In the genomic region with DNA sequence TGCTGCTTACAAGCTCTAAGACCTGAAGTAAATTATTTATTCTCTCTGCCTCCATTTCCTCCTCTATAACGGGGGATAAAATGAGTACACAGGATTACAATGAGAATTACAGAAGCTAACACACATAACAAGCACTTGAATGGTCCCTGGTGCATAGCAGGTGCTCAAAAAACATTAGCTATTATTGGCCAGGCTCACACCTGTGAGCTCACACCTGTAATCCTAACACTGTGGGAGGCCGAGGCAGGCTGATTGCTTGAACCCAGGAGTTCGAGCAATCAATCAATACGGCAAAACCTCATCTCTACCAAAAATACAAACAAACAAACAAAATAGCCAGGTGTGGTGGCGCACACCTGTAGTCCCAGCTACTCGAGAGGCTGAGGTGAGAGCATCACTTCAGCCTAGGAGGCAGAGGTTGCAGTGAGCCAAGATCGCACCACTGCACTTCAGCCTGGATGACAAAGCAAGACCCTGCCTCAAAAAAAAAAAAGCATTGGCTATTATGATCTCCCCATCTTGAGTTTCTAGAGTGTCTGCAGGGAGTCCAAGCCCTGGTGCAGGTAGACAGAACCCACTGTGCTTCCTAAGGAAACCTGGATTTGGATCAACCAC, we compare ENCODE assay signal across 10 cellular contexts.
DNase-seq lines count a peak whose midpoint lies in the region; ATAC-seq, FAIRE-seq and TF ChIP-seq lines count a peak whose summit lies in the region.
"Had no signal": no experiment of that assay in that cellular context is flagged by ENCODE, and none has a peak within 500 bp of the region (broad histone marks: within the 10 kb centered on the region; RNA-seq: fewer than 3 reads in every experiment).

No MANE protein-coding gene starts in this region.

- no peaks in the 10 kb centered on the region for H3K9me2 ChIP-seq in OCI-LY7 (ENCODE audit: insufficient read depth, low read length)

- H3K79me2 ChIP-seq in OCI-LY7 (ENCODE audit: insufficient read depth, low read depth, low read length) = no peaks in the 10 kb centered on the region

- POLR2A ChIA-PET in OCI-LY7 (lab: Charles Lee) = interaction anchor here (0.7 to 1.0 kb wide), 6 partner anchors 8 to 1781 kb away, joined by 3 to 6 read pairs (median 3); no protein-coding TSS in a partner anchor

- no peaks in the 10 kb centered on the region for H3K27me3 ChIP-seq in lower lobe of right lung (ENCODE audit: low read depth)

- H2AFZ ChIP-seq in OCI-LY7 (ENCODE audit: low read length) = peak overlapping the region; percentile 53; the same call in 1 of the 2 replicates

- BruUV-seq in OCI-LY7 (replicated peaks; lab: Mats Ljungman, UMichigan) = no TSS peak

- DNase-seq in NCI-H1105 treated with DMSO at 0.1 percent for 48 hours (lab: John Stamatoyannopoulos, UW) (peak; percentile 3), NCI-H1105 (lab: John Stamatoyannopoulos, UW) (no peak), GM12891 (ENCODE audit: insufficient read length, low spot score) (no peak), OCI-LY7 (ENCODE audit: low spot score) (peak; percentile 27), lower lobe of right lung (no peak), NCI-H1048 (lab: John Stamatoyannopoulos, UW) (no peak)
- DNase-seq: trophoblast cell had no signal

- peak overlapping the region; percentile 33 for H3K4me3 ChIP-seq in OCI-LY7 (ENCODE audit: low read depth, low read length, poor library complexity, severe bottlenecking)
- no peak overlapping the region for H3K4me3 ChIP-seq in lower lobe of right lung

- TF ChIP-seq CTCF in OCI-LY7 (conservative IDR thresholded peaks at IDR 0.05; ENCODE audit: low read length) (no peak), lower lobe of right lung (IDR thresholded peaks at IDR 0.05) (no peak)

- ATAC-seq in lower lobe of right lung = no peak
- ATAC-seq in HG03135 (IDR thresholded peaks at IDR 0.05; ENCODE audit: unreplicated experiment) = no peak
- no peak for ATAC-seq in GM18498 (IDR thresholded peaks at IDR 0.05; ENCODE audit: unreplicated experiment)

- peaks cover 45% of the 10 kb centered on the region for H3K4me1 ChIP-seq in OCI-LY7 (ENCODE audit: insufficient read depth, low read length, poor library complexity, severe bottlenecking)
- peaks cover 64% of the 10 kb centered on the region for H3K4me1 ChIP-seq in lower lobe of right lung

- H3K4me2 ChIP-seq in OCI-LY7 (ENCODE audit: low read length) = peak overlapping the region; percentile 50

- peaks cover 12% of the 10 kb centered on the region; the same call in 1 of the 2 replicates for H3K9me3 ChIP-seq in OCI-LY7 (ENCODE audit: low read length)
- H3K9me3 ChIP-seq in lower lobe of right lung = peaks cover 6% of the 10 kb centered on the region

- intact Hi-C loops in OCI-LY7 (cut with micrococcal nuclease; ENCODE audit: unreplicated experiment) = loop anchor here (2.0 kb wide), 1 partner anchor 59 kb away; no protein-coding TSS in a partner anchor
- intact Hi-C loops in lower lobe of right lung (cut with DNase I) = no loop called here

- H4K20me1 ChIP-seq in OCI-LY7 (ENCODE audit: insufficient read depth, low read length) = no peaks in the 10 kb centered on the region

- peaks cover 20% of the 10 kb centered on the region for H3K36me3 ChIP-seq in OCI-LY7 (ENCODE audit: insufficient read depth, low read length)
- no peaks in the 10 kb centered on the region for H3K36me3 ChIP-seq in lower lobe of right lung

- TF ChIP-seq POLR2A in GM12891 (IDR thresholded peaks at IDR 0.05; ENCODE audit: low read depth, low read length) = no peak

- peak; percentile 50 for FAIRE-seq in GM12891 (lab: Jason Lieb, UNC)
- FAIRE-seq: RCC 7860 had no signal

- CTCF ChIA-PET in OCI-LY7 (lab: Charles Lee; ENCODE audit: unreplicated experiment) = interaction anchor here (1.0 kb wide), 1 partner anchor 13 kb away, joined by 3 read pairs; no protein-coding TSS in a partner anchor

- H3K27ac ChIP-seq in OCI-LY7 (ENCODE audit: low read depth, low read length, poor library complexity, severe bottlenecking) = peak overlapping the region; percentile 80
- H3K27ac ChIP-seq in lower lobe of right lung = peak overlapping the region; percentile 58

TF ChIP-seq in GM12891, 5 proteins besides CTCF, POLR2A, EP300 and RAD21:
- TF ChIP-seq SPI1 (IDR thresholded peaks at IDR 0.05; ENCODE audit: low read depth, low read length) (no peak), PAX5 (IDR thresholded peaks at IDR 0.05; ENCODE audit: insufficient read depth, low read length, severe bottlenecking) (no peak), POU2F2 (IDR thresholded peaks at IDR 0.05; ENCODE audit: low read depth, low read length) (no peak), POLR2AphosphoS5 (IDR thresholded peaks at IDR 0.05; ENCODE audit: low read depth, low read length) (no peak), TAF1 (IDR thresholded peaks at IDR 0.05; ENCODE audit: low read depth, low read length) (no peak)

Comparison
In these comparisons a context has a peak if more than half of its experiments do, and no peak if none do; other contexts are left out.
1. DNase-seq: peak in NCI-H1105 treated with DMSO at 0.1 percent for 48 hours (single experiment) and OCI-LY7 (single experiment); none in NCI-H1105 (single experiment), GM12891 (single experiment), lower lobe of right lung (single experiment) and NCI-H1048 (single experiment).